ENCODE assay signal across 8 cellular contexts in genomic region chr17:66348605-66349165, GRCh38. TPM values are rescaled to one million over a fixed set of nuclear protein-coding genes. Genes with fewer than 3 reads are reported as not detected.
DNase-seq lines count a peak whose midpoint lies in the region; ATAC-seq, FAIRE-seq and TF ChIP-seq lines count a peak whose summit lies in the region.

No MANE protein-coding gene starts in this region.

- TF ChIP-seq CTCF in BJ (IDR thresholded peaks at IDR 0.05; ENCODE audit: insufficient read depth, low read depth, low read length) (no peak), WERI-Rb-1 (IDR thresholded peaks at IDR 0.05; ENCODE audit: low read depth, low read length) (no peak), kidney epithelial cell (IDR thresholded peaks at IDR 0.05; ENCODE audit: insufficient read depth, low read length, poor library complexity, severe bottlenecking) (no peak)

- DNase-seq in BJ (ENCODE audit: low read depth) (peak; percentile 39), HTR-8/SVneo (ENCODE audit: insufficient read length, low spot score) (peak; percentile 84), WERI-Rb-1 (peak; percentile 54), kidney epithelial cell (ENCODE audit: low read depth) (peak; percentile 64), medulla oblongata (ENCODE audit: extremely low spot score) (no peak), iPS-NIHi7 (ENCODE audit: extremely low spot score) (no peak)

- H3K36me3 ChIP-seq in BJ (ENCODE audit: control insufficient read depth, insufficient read depth, low read length) (no peaks in the 10 kb centered on the region), WERI-Rb-1 (no peaks in the 10 kb centered on the region), kidney epithelial cell (ENCODE audit: control insufficient read depth, insufficient read depth, low read length) (no peaks in the 10 kb centered on the region)

- no peak overlapping the region for H3K27ac ChIP-seq in WERI-Rb-1

- POLR2A ChIA-PET in BJ (lab: Charles Lee): no interaction called here

- ATAC-seq in GM21723 (IDR thresholded peaks at IDR 0.05; ENCODE audit: unreplicated experiment): no peak
- no peak for ATAC-seq in GM21515 (IDR thresholded peaks at IDR 0.05; ENCODE audit: unreplicated experiment)

- H3K9me3 ChIP-seq in WERI-Rb-1 (ENCODE audit: severe bottlenecking): no peaks in the 10 kb centered on the region

- peak; percentile 62 for FAIRE-seq in HTR-8/SVneo (lab: Jason Lieb, UNC)

- CTCF ChIA-PET in BJ (lab: Yijun Ruan, JAX): interaction anchor here (0.6 to 1.3 kb wide), 3 partner anchors 10 to 27 kb away, joined by 3 to 4 read pairs (median 3); no protein-coding TSS in a partner anchor

- H3K4me3 ChIP-seq in BJ (ENCODE audit: low read depth, low read length): no peak overlapping the region
- H3K4me3 ChIP-seq in WERI-Rb-1 (ENCODE audit: low read depth, low read length): no peak overlapping the region
- no peak overlapping the region for H3K4me3 ChIP-seq in kidney epithelial cell (ENCODE audit: low read depth, low read length)

- no peaks in the 10 kb centered on the region for H3K27me3 ChIP-seq in BJ (ENCODE audit: control insufficient read depth, insufficient read depth, low read length)
- H3K27me3 ChIP-seq in WERI-Rb-1 (ENCODE audit: insufficient read depth, low read depth, severe bottlenecking): no peaks in the 10 kb centered on the region
- no peaks in the 10 kb centered on the region for H3K27me3 ChIP-seq in kidney epithelial cell (ENCODE audit: control insufficient read depth, insufficient read depth, low read length)

RNA-seq across cellular contexts. Expression of gene PRKCA, which starts 46.3 kb away (rescaled TPM):
- polyA plus RNA-seq in BJ (2011; rRNA removed): 38.7 and 46.9 TPM in 2 replicates
- 42.8 and 47.5 TPM in 2 replicates for polyA minus RNA-seq in BJ (2011; rRNA and poly(A)+ RNA removed)
- 5.7 and 6.0 TPM in 2 replicates for total RNA-seq in kidney epithelial cell

Comparison
In these comparisons a context has a peak if more than half of its experiments do, and no peak if none do; other contexts are left out.
1. DNase-seq: peak in BJ (single experiment), HTR-8/SVneo (single experiment), WERI-Rb-1 (single experiment) and kidney epithelial cell (single experiment); none in medulla oblongata (single experiment) and iPS-NIHi7 (single experiment).